Comparison of ENCODE assay signal across 1 cellular context in genomic region chr14:96863327-96863985, GRCh38.
TF ChIP-seq lines count a peak whose summit lies in the region.

No MANE protein-coding gene starts in this region.

TF ChIP-seq in GM23338, 12 proteins besides CTCF, POLR2A, EP300 and RAD21 (continued from another document):
- no peak for TF ChIP-seq ZNF462 (CRISPR knock-in tag; IDR thresholded peaks at IDR 0.05)
